In the genomic region with DNA sequence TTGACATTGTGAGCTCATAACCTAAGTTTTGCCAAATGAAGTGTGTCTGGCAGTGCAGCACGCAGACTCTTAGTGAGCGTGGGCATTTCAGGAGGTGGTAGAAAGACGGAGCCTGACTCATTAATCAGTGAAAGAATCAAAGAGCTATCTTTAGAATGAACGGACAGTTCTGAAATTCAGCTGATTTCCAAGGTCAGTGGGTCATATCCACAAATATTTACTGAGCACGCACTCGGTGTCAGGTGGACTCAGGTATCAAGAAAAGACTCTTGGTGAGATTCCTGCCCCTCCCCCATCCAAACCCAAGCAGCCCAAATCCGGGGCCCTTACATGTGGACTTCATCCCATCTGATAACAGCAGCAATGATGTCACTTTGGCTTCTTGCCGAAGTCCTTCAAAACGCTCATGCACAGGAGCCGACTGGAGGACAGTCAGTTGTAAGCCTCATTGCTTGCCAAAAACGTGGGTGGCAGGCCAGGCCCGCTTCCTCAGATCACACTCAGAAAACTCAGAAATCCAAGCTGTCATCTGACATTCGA, we compare ENCODE assay signal across 9 cellular contexts.
A peak's percentile ranks its signal among the peaks of the same experiment; 100 is the strongest.
DNase-seq lines count a peak whose midpoint lies in the region; TF ChIP-seq lines count a peak whose summit lies in the region.
"Had no signal": no experiment of that assay in that cellular context is flagged by ENCODE, and none has a peak within 500 bp of the region (broad histone marks: within the 10 kb centered on the region; RNA-seq: fewer than 3 reads in every experiment).

No MANE protein-coding gene starts in this region.

- POLR2A ChIA-PET in RWPE1 (lab: Yijun Ruan, JAX; ENCODE audit: low non-redundant PET), result no interaction called here

- H3K4me3 Mint-ChIP-seq in type B pancreatic cell, result no peak overlapping the region
- no peak overlapping the region for H3K4me3 Mint-ChIP-seq in endodermal cell

- no peak overlapping the region for H3K27ac Mint-ChIP-seq in type B pancreatic cell
- H3K27ac Mint-ChIP-seq in endodermal cell, result no peak overlapping the region

- DNase-seq in H4 (ENCODE audit: low spot score) (peak; percentile 81), SHP77 (lab: John Stamatoyannopoulos, UW) (peak; percentile 83 to 86), foreskin fibroblast (peak; percentile 86 to 88), skeletal muscle cell (ENCODE audit: low read depth) (peak; percentile 59), type B pancreatic cell (ENCODE audit: extremely low spot score, unreplicated experiment) (no peak), RWPE1 (ENCODE audit: low spot score) (no peak), endodermal cell (no peak)
- DNase-seq in effector memory CD4-positive, alpha-beta T cell, result no peak
- DNase-seq: HCEC 1CT had no signal

- no peaks in the 10 kb centered on the region for H3K27me3 ChIP-seq in effector memory CD4-positive, alpha-beta T cell (replicated peaks; ENCODE audit: control insufficient read depth, insufficient read depth, low read length, poor library complexity, severe bottlenecking)
- H3K27me3 ChIP-seq in endodermal cell (ENCODE audit: control insufficient read depth, insufficient read depth, low read length, poor library complexity, severe bottlenecking), result no peaks in the 10 kb centered on the region

- no peak overlapping the region for H3K27ac ChIP-seq in effector memory CD4-positive, alpha-beta T cell (ENCODE audit: insufficient read depth, low read length, poor library complexity, severe bottlenecking)
- H3K27ac ChIP-seq in RWPE1 (no peak overlapping the region), endodermal cell (ENCODE audit: low read depth, low read length) (no peak overlapping the region)

- H3K4me3 ChIP-seq in foreskin fibroblast (ENCODE audit: low read depth in 1 of 2, low read length in 2 of 2) (no peak overlapping the region), skeletal muscle cell (ENCODE audit: low read depth, low read length) (no peak overlapping the region), endodermal cell (ENCODE audit: low read length) (no peak overlapping the region)
- no peak overlapping the region for H3K4me3 ChIP-seq in effector memory CD4-positive, alpha-beta T cell (ENCODE audit: insufficient read depth, low read depth, low read length, poor library complexity, severe bottlenecking)

- no peaks in the 10 kb centered on the region for H3K36me3 ChIP-seq in effector memory CD4-positive, alpha-beta T cell (ENCODE audit: control insufficient read depth, insufficient read depth, low read length)
- H3K36me3 ChIP-seq in endodermal cell (ENCODE audit: control insufficient read depth, insufficient read depth, low read length), result no peaks in the 10 kb centered on the region

- H3K4me1 Mint-ChIP-seq in type B pancreatic cell (ENCODE audit: unreplicated experiment) (peaks cover 8% of the 10 kb centered on the region), endodermal cell (no peaks in the 10 kb centered on the region)

- no peak overlapping the region for H3K9ac ChIP-seq in endodermal cell (ENCODE audit: extremely low read depth, low read length, poor library complexity, severe bottlenecking)

- no peak for TF ChIP-seq CTCF in foreskin fibroblast (IDR thresholded peaks at IDR 0.05; ENCODE audit: low read depth, low read length)
- no peak for TF ChIP-seq CTCF in type B pancreatic cell (conservative IDR thresholded peaks at IDR 0.05)
- no peak for TF ChIP-seq CTCF in RWPE1 (conservative IDR thresholded peaks at IDR 0.05; ENCODE audit: low read depth)
- TF ChIP-seq CTCF in endodermal cell (conservative IDR thresholded peaks at IDR 0.05), result no peak

- H3K36me3 Mint-ChIP-seq in type B pancreatic cell (no peaks in the 10 kb centered on the region), endodermal cell (ENCODE audit: low read depth) (no peaks in the 10 kb centered on the region)

- WGBS in endodermal cell (ENCODE audit: insufficient coverage in 1 of 2, insufficient read length in 1 of 2), 2 experiments, result 88 to 98% methylated on average over 11 to 13 of the region's 13 CpGs

- H3K27me3 Mint-ChIP-seq in type B pancreatic cell (peaks cover 4% of the 10 kb centered on the region), endodermal cell (ENCODE audit: insufficient read depth) (no peaks in the 10 kb centered on the region)

- CTCF ChIA-PET in RWPE1 (lab: Yijun Ruan, JAX), result interaction anchor here (0.6 kb wide), 1 partner anchor 22 kb away, joined by 3 read pairs; no protein-coding TSS in a partner anchor

- H3K4me1 ChIP-seq in effector memory CD4-positive, alpha-beta T cell (ENCODE audit: control insufficient read depth, insufficient read depth, low read length, poor library complexity, severe bottlenecking), result no peaks in the 10 kb centered on the region
- no peaks in the 10 kb centered on the region for H3K4me1 ChIP-seq in endodermal cell (ENCODE audit: control insufficient read depth, insufficient read depth, low read length)

- H3K9me3 Mint-ChIP-seq in type B pancreatic cell, result peaks cover 6% of the 10 kb centered on the region
- H3K9me3 Mint-ChIP-seq in endodermal cell, result no peaks in the 10 kb centered on the region

- H3K9me3 ChIP-seq in effector memory CD4-positive, alpha-beta T cell (ENCODE audit: control insufficient read depth, low read length), result no peaks in the 10 kb centered on the region
- H3K9me3 ChIP-seq in endodermal cell (ENCODE audit: control insufficient read depth, low read length), result no peaks in the 10 kb centered on the region

Comparison
In these comparisons a context has a peak if more than half of its experiments do, and no peak if none do; other contexts are left out.
1. DNase-seq: peak in H4 (single experiment), SHP77 (2 of 2), foreskin fibroblast (2 of 2) and skeletal muscle cell (single experiment); none in effector memory CD4-positive, alpha-beta T cell (0 of 3), type B pancreatic cell (single experiment), RWPE1 (single experiment) and endodermal cell (single experiment).